In genomic region chr11:44416776-44417175, GRCh38 we compare ENCODE assay signal across 25 cellular contexts.
DNase-seq lines count a peak whose midpoint lies in the region; ATAC-seq and TF ChIP-seq lines count a peak whose summit lies in the region.
"Had no signal": no experiment of that assay in that cellular context is flagged by ENCODE, and none has a peak within 500 bp of the region (broad histone marks: within the 10 kb centered on the region; RNA-seq: fewer than 3 reads in every experiment).

No MANE protein-coding gene starts in this region.

- no peaks in the 10 kb centered on the region for H3K9me2 ChIP-seq in PC-3 (replicated peaks; ENCODE audit: low read length)

- H3K4me3 ChIP-seq in PC-3 (ENCODE audit: low read length) (no peak overlapping the region), epithelial cell of proximal tubule (ENCODE audit: low read depth, low read length) (no peak overlapping the region)
- H3K4me3 ChIP-seq: ascending aorta had no signal

- intact Hi-C loops in PC-3 (cut with micrococcal nuclease): no loop called here

- peaks cover 54% of the 10 kb centered on the region for H3K27me3 Mint-ChIP-seq in osteocyte (ENCODE audit: unreplicated experiment)

- POLR2A ChIA-PET in PC-3 (lab: Charles Lee; ENCODE audit: unreplicated experiment): no interaction called here

- H3K27ac ChIP-seq in PC-3 (ENCODE audit: low read length): no peak overlapping the region
- H3K27ac ChIP-seq: ascending aorta, KMS-11 had no signal

- DNase-seq in HK-2 (ENCODE audit: unreplicated experiment) (peak; percentile 1), PC-3 (peak; percentile 12), epithelial cell of proximal tubule (ENCODE audit: low read depth) (peak; percentile 70), osteocyte (ENCODE audit: extremely low spot score, unreplicated experiment) (peak; percentile 30), ecto neural progenitor cell (ENCODE audit: low spot score) (no peak), GM03348 (ENCODE audit: low spot score) (no peak)
- DNase-seq: activated CD4-positive, alpha-beta memory T cell treated with anti-CD3 and anti-CD28 coated beads, Interleukin-2, amount 10 ng/mL, durations not matched to agents 7 days and 5 days; activated CD4-positive, CD25-positive, alpha-beta regulatory T cell; activated effector memory CD4-positive, alpha-beta T cell treated with anti-CD3 and anti-CD28 coated beads, Interleukin-2, amount 50 U/mL, for 16 hours; activated naive CD8-positive, alpha-beta T cell treated with anti-CD3 and anti-CD28 coated beads, Interleukin-2, amount 10 ng/mL, durations not matched to agents 7 days and 5 days; caudate nucleus; GOT3; left cardiac atrium; NCI-H1048; NCI-H1694; NCI-H2171; NCI-H526 treated with DMSO at 0.1 percent for 48 hours; right cardiac atrium; stimulated activated CD4-positive, alpha-beta T cell treated with anti-CD3 and anti-CD28 coated beads, Interleukin-2, amount 100 ng/mL, for 48 hours had no signal

- CTCF ChIA-PET in PC-3 (lab: Charles Lee): no interaction called here

- no peaks in the 10 kb centered on the region for H3K4me1 Mint-ChIP-seq in osteocyte (ENCODE audit: unreplicated experiment)
- H3K4me1 Mint-ChIP-seq: activated CD4-positive, alpha-beta memory T cell treated with anti-CD3 and anti-CD28 coated beads, Interleukin-2, amount 10 ng/mL, durations not matched to agents 7 days and 5 days; activated naive CD8-positive, alpha-beta T cell treated with anti-CD3 and anti-CD28 coated beads, Interleukin-2, amount 10 ng/mL, durations not matched to agents 7 days and 5 days had no signal

- peaks cover 36% of the 10 kb centered on the region; the same call in 1 of the 2 replicates for H3K27me3 ChIP-seq in PC-3 (ENCODE audit: low read length)
- H3K27me3 ChIP-seq: ascending aorta had no signal

- H3K79me2 ChIP-seq in PC-3 (ENCODE audit: low read length): no peaks in the 10 kb centered on the region

- no peaks in the 10 kb centered on the region for H3F3A ChIP-seq in PC-3 (ENCODE audit: low read length, unreplicated experiment)

- no peak for ATAC-seq in PC-3
- no peak for ATAC-seq in activated CD4-positive, CD25-positive, alpha-beta regulatory T cell treated with anti-CD3 and anti-CD28 coated beads, Interleukin-2, amount 50 U/mL, for 24 hours
- ATAC-seq: left cardiac atrium, Panc1, right cardiac atrium had no signal

- no peaks in the 10 kb centered on the region for H3K4me1 ChIP-seq in PC-3 (ENCODE audit: insufficient read depth, low read length)
- H3K4me1 ChIP-seq: ascending aorta had no signal

- no peak overlapping the region for H3K9ac ChIP-seq in PC-3 (ENCODE audit: low read length)
- H3K9ac ChIP-seq: KMS-11 had no signal

- H3K36me3 Mint-ChIP-seq in osteocyte (ENCODE audit: unreplicated experiment): no peaks in the 10 kb centered on the region
- H3K36me3 Mint-ChIP-seq: activated naive CD8-positive, alpha-beta T cell treated with anti-CD3 and anti-CD28 coated beads, Interleukin-2, amount 10 ng/mL, durations not matched to agents 7 days and 5 days had no signal

- no TSS peak for BruUV-seq in PC-3 (replicated peaks; lab: Mats Ljungman, UMichigan)

- H2AFZ ChIP-seq in PC-3 (ENCODE audit: low read length): no peak overlapping the region

- no peak overlapping the region for H3K4me2 ChIP-seq in PC-3 (ENCODE audit: low read length)
- H3K4me2 ChIP-seq: KMS-11 had no signal

- no peaks in the 10 kb centered on the region for H3K9me3 ChIP-seq in PC-3 (ENCODE audit: low read length)
- H3K9me3 ChIP-seq: ascending aorta had no signal

- H3K27ac Mint-ChIP-seq in osteocyte (ENCODE audit: unreplicated experiment): no peak overlapping the region
- H3K27ac Mint-ChIP-seq: activated CD4-positive, alpha-beta memory T cell treated with anti-CD3 and anti-CD28 coated beads, Interleukin-2, amount 10 ng/mL, durations not matched to agents 7 days and 5 days; activated naive CD8-positive, alpha-beta T cell treated with anti-CD3 and anti-CD28 coated beads, Interleukin-2, amount 10 ng/mL, durations not matched to agents 7 days and 5 days; dendritic cell treated with granulocyte-macrophage colony-stimulating factor and Interleukin-4, amounts not matched to agents 40 ng/mL and 50 ng/mL, for 4 days had no signal

- no peaks in the 10 kb centered on the region for H3K36me3 ChIP-seq in PC-3 (ENCODE audit: low read depth, low read length)
- H3K36me3 ChIP-seq: ascending aorta had no signal

- TF ChIP-seq CTCF in PC-3 (conservative IDR thresholded peaks at IDR 0.05; ENCODE audit: low read depth, low read length): no peak
- TF ChIP-seq CTCF in epithelial cell of proximal tubule (conservative IDR thresholded peaks at IDR 0.05; ENCODE audit: low read depth, low read length): no peak
- no peak for TF ChIP-seq CTCF in osteocyte (IDR thresholded peaks at IDR 0.05)

- H3K9me3 Mint-ChIP-seq in osteocyte (ENCODE audit: unreplicated experiment): peaks cover 4% of the 10 kb centered on the region
- H3K9me3 Mint-ChIP-seq: activated CD4-positive, alpha-beta memory T cell treated with anti-CD3 and anti-CD28 coated beads, Interleukin-2, amount 10 ng/mL, durations not matched to agents 7 days and 5 days had no signal

- H3K4me3 Mint-ChIP-seq in osteocyte (ENCODE audit: unreplicated experiment): no peak overlapping the region
- H3K4me3 Mint-ChIP-seq: activated CD4-positive, alpha-beta memory T cell treated with anti-CD3 and anti-CD28 coated beads, Interleukin-2, amount 10 ng/mL, durations not matched to agents 7 days and 5 days; activated naive CD8-positive, alpha-beta T cell treated with anti-CD3 and anti-CD28 coated beads, Interleukin-2, amount 10 ng/mL, durations not matched to agents 7 days and 5 days; dendritic cell treated with granulocyte-macrophage colony-stimulating factor and Interleukin-4, amounts not matched to agents 40 ng/mL and 50 ng/mL, for 4 days; neural crest cell had no signal

- H4K20me1 ChIP-seq in PC-3 (ENCODE audit: low read length): no peaks in the 10 kb centered on the region

Comparison
In these comparisons a context has a peak if more than half of its experiments do, and no peak if none do; other contexts are left out.
1. DNase-seq: peak in HK-2 (single experiment), PC-3 (single experiment), epithelial cell of proximal tubule (single experiment) and osteocyte (single experiment); none in ecto neural progenitor cell (single experiment) and GM03348 (single experiment).